Comparison of ENCODE assay signal across 25 cellular contexts in the genomic region with DNA sequence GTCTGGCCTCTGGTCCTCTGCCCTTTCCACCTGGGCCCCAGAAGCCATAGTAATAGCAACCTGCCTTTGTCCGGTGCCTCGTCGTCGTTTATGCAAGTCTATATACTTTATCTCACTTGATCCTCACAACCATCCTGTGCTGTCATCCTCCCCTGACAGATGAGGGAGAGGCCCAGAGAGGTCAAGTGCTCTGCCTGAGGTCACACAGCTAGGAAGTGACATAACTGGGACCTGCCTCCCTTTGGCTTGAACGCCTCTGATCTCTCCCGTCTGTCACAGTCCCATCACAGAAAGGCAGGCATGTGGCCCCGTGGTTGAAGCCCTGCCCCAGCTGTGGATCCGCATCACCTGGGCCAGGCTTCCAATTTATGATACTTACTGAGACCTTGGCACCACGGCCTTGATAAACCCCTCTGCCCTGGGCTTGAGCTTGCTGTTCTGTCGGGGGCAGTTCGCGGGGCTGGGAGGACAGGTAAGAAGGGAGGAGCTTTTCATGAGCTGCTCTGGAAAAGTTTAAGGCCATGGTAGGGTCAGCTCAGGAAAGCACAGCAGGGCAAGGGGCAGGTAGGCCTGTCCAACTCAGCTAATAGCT.
"Had no signal": no experiment of that assay in that cellular context is flagged by ENCODE, and none has a peak within 500 bp of the region (broad histone marks: within the 10 kb centered on the region; RNA-seq: fewer than 3 reads in every experiment).

No MANE protein-coding gene starts in this region.

- H3K27me3 ChIP-seq: adrenal gland, ascending aorta had no signal

- H3K27ac ChIP-seq: adrenal gland, ascending aorta, esophagus muscularis mucosa, left lung, prostate gland, upper lobe of right lung had no signal

- H3K9me3 Mint-ChIP-seq: activated T-helper 2 cell treated with anti-CD3 and anti-CD28 coated beads, Interferon-gamma antibody, Interleukin-2, Interleukin-4, amounts not matched to agents 10 μg/mL and 5 μg/mL and 100 μg/mL, durations not matched to agents 14 hours and 24 hours and 36 hours; effector memory CD8-positive, alpha-beta T cell; natural killer cell treated with Interleukin-12 subunit alpha and Interleukin-12 subunit beta and Interleukin-15 and Interleukin-18, amount 100 ng/mL, for 72 hours; T-helper 1 cell treated with Interleukin-12 subunit alpha and Interleukin-12 subunit beta and Interleukin-4 antibody, amounts not matched to agents 30 μg/mL and 1 μg/mL, for 36 hours had no signal

- H3K36me3 ChIP-seq: adrenal gland, ascending aorta, esophagus muscularis mucosa, left lung, prostate gland, upper lobe of right lung had no signal

- H3K4me3 Mint-ChIP-seq: activated naive CD8-positive, alpha-beta T cell; activated T-cell treated with anti-CD3 and anti-CD28 coated beads, Interleukin-2, amount 50 U/mL, for 4 hours; effector memory CD8-positive, alpha-beta T cell; natural killer cell treated with Interleukin-12 subunit alpha and Interleukin-12 subunit beta and Interleukin-15 and Interleukin-18, amount 100 ng/mL, for 72 hours; T-helper 1 cell treated with Interleukin-12 subunit alpha and Interleukin-12 subunit beta and Interleukin-4 antibody, amounts not matched to agents 30 μg/mL and 1 μg/mL, for 36 hours had no signal

- H3K4me1 ChIP-seq: adrenal gland, ascending aorta, left lung, prostate gland, upper lobe of right lung had no signal

- DNase-seq: activated CD4-positive, alpha-beta T cell treated with anti-CD3 and anti-CD28 coated beads for 4 hours; activated CD4-positive, alpha-beta T cell treated with anti-CD3 and anti-CD28 coated beads, Interleukin-2, amount 50 U/mL, for 48 hours; activated CD4-positive, CD25-positive, alpha-beta regulatory T cell; activated CD8-positive, alpha-beta memory T cell treated with anti-CD3 and anti-CD28 coated beads, Interleukin-2, amount 50 U/mL, for 48 hours; activated naive CD4-positive, alpha-beta T cell; activated T-cell treated with anti-CD3 and anti-CD28 coated beads, Interleukin-2, amount 50 U/mL, for 4 hours; adrenal gland; central memory CD4-positive, alpha-beta T cell; effector memory CD8-positive, alpha-beta T cell; hippocampal formation; kidney glomerular epithelial cell; stimulated activated CD4-positive, alpha-beta T cell treated with anti-CD3 and anti-CD28 coated beads, Interleukin-4, amount 100 ng/mL, for 4 hours; stimulated activated naive CD8-positive, alpha-beta T cell treated with anti-CD3 and anti-CD28 coated beads, Interleukin-15, Interleukin-2, amounts not matched to agents 100 U/mL and 50 U/mL, for 24 hours; T1000; upper lobe of right lung had no signal

- H3K36me3 Mint-ChIP-seq: activated naive CD8-positive, alpha-beta T cell; natural killer cell treated with Interleukin-12 subunit alpha and Interleukin-12 subunit beta and Interleukin-15 and Interleukin-18, amount 100 ng/mL, for 72 hours had no signal

- H3K9me3 ChIP-seq: adrenal gland, ascending aorta, esophagus muscularis mucosa, left lung, prostate gland, upper lobe of right lung had no signal

- ATAC-seq: activated T-cell treated with anti-CD3 and anti-CD28 coated beads, Interleukin-2, amount 50 U/mL, for 4 hours; effector memory CD8-positive, alpha-beta T cell; left lung; natural killer cell treated with Interleukin-12 subunit alpha and Interleukin-12 subunit beta and Interleukin-15 and Interleukin-18, amount 100 ng/mL, for 72 hours; stimulated activated naive CD8-positive, alpha-beta T cell treated with anti-CD3 and anti-CD28 coated beads, Interleukin-15, Interleukin-2, amounts not matched to agents 100 U/mL and 50 U/mL, for 24 hours; upper lobe of right lung had no signal

- H3K4me3 ChIP-seq: adrenal gland, ascending aorta, esophagus muscularis mucosa, left lung, prostate gland, upper lobe of right lung had no signal

- H3K27ac Mint-ChIP-seq: activated naive CD8-positive, alpha-beta T cell; activated T-helper 2 cell treated with anti-CD3 and anti-CD28 coated beads, Interferon-gamma antibody, Interleukin-2, Interleukin-4, amounts not matched to agents 10 μg/mL and 5 μg/mL and 100 μg/mL, durations not matched to agents 14 hours and 24 hours and 36 hours; effector memory CD8-positive, alpha-beta T cell; natural killer cell treated with Interleukin-12 subunit alpha and Interleukin-12 subunit beta and Interleukin-15 and Interleukin-18, amount 100 ng/mL, for 72 hours; T-helper 1 cell treated with Interleukin-12 subunit alpha and Interleukin-12 subunit beta and Interleukin-4 antibody, amounts not matched to agents 30 μg/mL and 1 μg/mL, for 36 hours had no signal

- FAIRE-seq: colon, frontal cortex had no signal
